ENCODE assay signal across 22 cellular contexts in genomic region chr15:101692799-101693198, GRCh38. TPM values are rescaled to one million over a fixed set of nuclear protein-coding genes. Genes with fewer than 3 reads are reported as not detected.
A peak's percentile ranks its signal among the peaks of the same experiment; 100 is the strongest.
DNase-seq lines count a peak whose midpoint lies in the region; ATAC-seq, FAIRE-seq and TF ChIP-seq lines count a peak whose summit lies in the region.
"Had no signal": no experiment of that assay in that cellular context is flagged by ENCODE, and none has a peak within 500 bp of the region (broad histone marks: within the 10 kb centered on the region; RNA-seq: fewer than 3 reads in every experiment).

No MANE protein-coding gene starts in this region.

- peaks cover 61% of the 10 kb centered on the region for H3K4me1 Mint-ChIP-seq in T-helper 1 cell treated with Interleukin-12 subunit alpha and Interleukin-12 subunit beta and Interleukin-4 antibody, amounts not matched to agents 30 μg/mL and 1 μg/mL, for 36 hours (ENCODE audit: low read depth)
- peaks cover 17 to 43% (median 21%) of the 10 kb centered on the region in 4 donors for H3K4me1 Mint-ChIP-seq in CD4-positive, alpha-beta memory T cell
- H3K4me1 Mint-ChIP-seq in activated naive CD8-positive, alpha-beta T cell treated with anti-CD3 and anti-CD28 coated beads, Interleukin-2, amount 10 ng/mL, durations not matched to agents 7 days and 5 days, result peaks cover 22% of the 10 kb centered on the region
- H3K4me1 Mint-ChIP-seq: memory B cell had no signal

- CTCF ChIA-PET in CD4-positive, alpha-beta memory T cell (lab: Charles Lee; ENCODE audit: partially characterized antibody), result no interaction called here

- TF ChIP-seq CTCF in keratinocyte (optimal IDR thresholded peaks at IDR 0.05 in 1 of 3, IDR thresholded peaks at IDR 0.05 in 1 of 3, conservative IDR thresholded peaks at IDR 0.05 in 1 of 3; ENCODE audit: extremely low read depth in 1 of 3, insufficient read depth in 2 of 3, low read length in 3 of 3), result no peak
- TF ChIP-seq CTCF in left ventricle myocardium inferior (IDR thresholded peaks at IDR 0.05; ENCODE audit: borderline replicate concordance), result no peak
- TF ChIP-seq CTCF in tibial artery (IDR thresholded peaks at IDR 0.05), result no peak

- H2AFZ ChIP-seq in keratinocyte (ENCODE audit: control insufficient read depth, low read length), result peak overlapping the region; percentile 35

- FAIRE-seq in keratinocyte (lab: Jason Lieb, UNC) (peak; percentile 63), HTR-8/SVneo (lab: Jason Lieb, UNC) (no peak)
- FAIRE-seq: G401.6 had no signal

- dilution Hi-C loops in keratinocyte (cut with MboI; ENCODE audit: extremely low pct_ligation_motif_present, low sequenced_read_pairs), result no loop called here

- H3K9me1 ChIP-seq in keratinocyte (ENCODE audit: control insufficient read depth, extremely low read depth, insufficient read depth, low read length), result no peaks in the 10 kb centered on the region

- H3K4me2 ChIP-seq in keratinocyte (ENCODE audit: control insufficient read depth, extremely low read depth, insufficient read depth, low read depth, low read length), result peak overlapping the region; percentile 6
- H3K4me2 ChIP-seq: KMS-11 had no signal

- H3K27ac ChIP-seq in CD4-positive, alpha-beta memory T cell (ENCODE audit: low read depth, low read length), result no peak overlapping the region
- H3K27ac ChIP-seq in keratinocyte (ENCODE audit: control insufficient read depth, insufficient read depth, low read length) (peak overlapping the region; percentile 79), left ventricle myocardium inferior (replicated peaks) (no peak overlapping the region), tibial artery (no peak overlapping the region)
- H3K27ac ChIP-seq: heart left ventricle, KMS-11, tibial nerve had no signal

- no peak overlapping the region for H3K4me3 ChIP-seq in CD4-positive, alpha-beta memory T cell (ENCODE audit: low read length in 2 of 2)
- peak overlapping the region in 1 of 3 experiments; percentile 13 for H3K4me3 ChIP-seq in keratinocyte (ENCODE audit: control insufficient read depth in 2 of 3, extremely low read depth in 1 of 3, insufficient read depth in 2 of 3, low read depth in 1 of 3, low read length in 3 of 3)
- H3K4me3 ChIP-seq in left ventricle myocardium inferior, result no peak overlapping the region
- no peak overlapping the region for H3K4me3 ChIP-seq in tibial artery
- H3K4me3 ChIP-seq: dorsolateral prefrontal cortex, heart left ventricle, tibial nerve had no signal

- peaks cover 5% of the 10 kb centered on the region for H3K36me3 ChIP-seq in CD4-positive, alpha-beta memory T cell (ENCODE audit: insufficient read depth, low read length)
- peaks cover 0 to 6% of the 10 kb centered on the region in 2 experiments for H3K36me3 ChIP-seq in keratinocyte (ENCODE audit: control insufficient read depth in 2 of 2, extremely low read depth in 1 of 2, insufficient read depth in 2 of 2, low read length in 2 of 2)
- peaks cover 49% of the 10 kb centered on the region for H3K36me3 ChIP-seq in left ventricle myocardium inferior
- H3K36me3 ChIP-seq in tibial artery, result peaks cover 34 to 91% (median 54%) of the 10 kb centered on the region in 3 donors

- ATAC-seq in activated naive CD8-positive, alpha-beta T cell treated with anti-CD3 and anti-CD28 coated beads, Interleukin-2, amount 10 ng/mL, durations not matched to agents 7 days and 5 days (ENCODE audit: low read depth), result no peak
- ATAC-seq: heart left ventricle, WTC11 had no signal

- DNase-seq in T-helper 1 cell (no peak), keratinocyte (ENCODE audit: low read depth, low spot score) (peak; percentile 58), HTR-8/SVneo (ENCODE audit: insufficient read length, low spot score) (no peak), left ventricle myocardium inferior (no peak), tibial artery (no peak)
- no peak for DNase-seq in CD4-positive, alpha-beta memory T cell
- DNase-seq in activated naive CD8-positive, alpha-beta T cell treated with anti-CD3 and anti-CD28 coated beads, Interleukin-2, amount 10 ng/mL, durations not matched to agents 7 days and 5 days, result no peak
- DNase-seq: 8988T; activated CD8-positive, alpha-beta memory T cell treated with anti-CD3 and anti-CD28 coated beads, Interleukin-2, amount 50 U/mL, for 48 hours; dorsolateral prefrontal cortex; heart left ventricle; HFFc6; NCI-H1048; NCI-H2081 treated with DMSO at 0.1 percent for 48 hours; NCI-H510A treated with DMSO at 0.1 percent for 48 hours; Right ventricle myocardium superior had no signal

- intact Hi-C loops in CD4-positive, alpha-beta memory T cell (cut with micrococcal nuclease), result no loop called here
- intact Hi-C loops in left ventricle myocardium inferior (cut with micrococcal nuclease) (no loop called here), tibial artery (cut with DNase I; ENCODE audit: low total_unique reads) (no loop called here)

- POLR2A ChIA-PET in CD4-positive, alpha-beta memory T cell (lab: Charles Lee; ENCODE audit: partially characterized antibody), result no interaction called here
- POLR2A ChIA-PET in activated naive CD8-positive, alpha-beta T cell treated with anti-CD3 and anti-CD28 coated beads, Interleukin-2, amount 10 ng/mL, durations not matched to agents 7 days and 5 days (lab: Charles Lee), result no interaction called here

- no peaks in the 10 kb centered on the region for H3K27me3 Mint-ChIP-seq in T-helper 1 cell treated with Interleukin-12 subunit alpha and Interleukin-12 subunit beta and Interleukin-4 antibody, amounts not matched to agents 30 μg/mL and 1 μg/mL, for 36 hours (ENCODE audit: low read depth)
- no peaks in the 10 kb centered on the region for H3K27me3 Mint-ChIP-seq in CD4-positive, alpha-beta memory T cell
- no peaks in the 10 kb centered on the region for H3K27me3 Mint-ChIP-seq in activated naive CD8-positive, alpha-beta T cell treated with anti-CD3 and anti-CD28 coated beads, Interleukin-2, amount 10 ng/mL, durations not matched to agents 7 days and 5 days
- H3K27me3 Mint-ChIP-seq: memory B cell had no signal

- no peaks in the 10 kb centered on the region for H3K9me3 ChIP-seq in CD4-positive, alpha-beta memory T cell (ENCODE audit: control insufficient read depth in 1 of 2, low read length in 2 of 2)
- no peaks in the 10 kb centered on the region for H3K9me3 ChIP-seq in keratinocyte (ENCODE audit: control insufficient read depth, low read depth, low read length)
- no peaks in the 10 kb centered on the region for H3K9me3 ChIP-seq in left ventricle myocardium inferior (replicated peaks)
- H3K9me3 ChIP-seq in tibial artery, result no peaks in the 10 kb centered on the region
- H3K9me3 ChIP-seq: heart left ventricle, tibial nerve had no signal

- H3K27me3 ChIP-seq in CD4-positive, alpha-beta memory T cell (ENCODE audit: insufficient read depth, low read length), result no peaks in the 10 kb centered on the region
- H3K27me3 ChIP-seq in keratinocyte (ENCODE audit: control insufficient read depth, extremely low read depth, insufficient read depth, low read length), result no peaks in the 10 kb centered on the region
- H3K27me3 ChIP-seq in left ventricle myocardium inferior (ENCODE audit: low read depth), result no peaks in the 10 kb centered on the region
- no peaks in the 10 kb centered on the region for H3K27me3 ChIP-seq in tibial artery
- H3K27me3 ChIP-seq: dorsolateral prefrontal cortex, heart left ventricle, tibial nerve had no signal

- peak overlapping the region; percentile 32 for H3K9ac ChIP-seq in keratinocyte (ENCODE audit: control insufficient read depth, extremely low read depth, insufficient read depth, low read length)
- H3K9ac ChIP-seq: KMS-11 had no signal

- H3K9me3 Mint-ChIP-seq in T-helper 1 cell treated with Interleukin-12 subunit alpha and Interleukin-12 subunit beta and Interleukin-4 antibody, amounts not matched to agents 30 μg/mL and 1 μg/mL, for 36 hours, result no peaks in the 10 kb centered on the region
- H3K9me3 Mint-ChIP-seq in CD4-positive, alpha-beta memory T cell, result no peaks in the 10 kb centered on the region
- H3K9me3 Mint-ChIP-seq in activated naive CD8-positive, alpha-beta T cell treated with anti-CD3 and anti-CD28 coated beads, Interleukin-2, amount 10 ng/mL, durations not matched to agents 7 days and 5 days, result no peaks in the 10 kb centered on the region
- H3K9me3 Mint-ChIP-seq: HFFc6, memory B cell had no signal

- no peaks in the 10 kb centered on the region for H3K79me2 ChIP-seq in keratinocyte (ENCODE audit: control insufficient read depth, insufficient read depth, low read length)

- peaks cover 71% of the 10 kb centered on the region for H3K36me3 Mint-ChIP-seq in T-helper 1 cell treated with Interleukin-12 subunit alpha and Interleukin-12 subunit beta and Interleukin-4 antibody, amounts not matched to agents 30 μg/mL and 1 μg/mL, for 36 hours (ENCODE audit: low read depth)
- peaks cover 59 to 72% of the 10 kb centered on the region in 2 donors for H3K36me3 Mint-ChIP-seq in CD4-positive, alpha-beta memory T cell
- H3K36me3 Mint-ChIP-seq in activated naive CD8-positive, alpha-beta T cell treated with anti-CD3 and anti-CD28 coated beads, Interleukin-2, amount 10 ng/mL, durations not matched to agents 7 days and 5 days, result peaks cover 40% of the 10 kb centered on the region

- H3K27ac Mint-ChIP-seq in T-helper 1 cell treated with Interleukin-12 subunit alpha and Interleukin-12 subunit beta and Interleukin-4 antibody, amounts not matched to agents 30 μg/mL and 1 μg/mL, for 36 hours, result peak overlapping the region; percentile 91
- peak overlapping the region in 5 of 7 donors; percentile 30 to 77 (median 51) for H3K27ac Mint-ChIP-seq in CD4-positive, alpha-beta memory T cell
- H3K27ac Mint-ChIP-seq in activated naive CD8-positive, alpha-beta T cell treated with anti-CD3 and anti-CD28 coated beads, Interleukin-2, amount 10 ng/mL, durations not matched to agents 7 days and 5 days, result peak overlapping the region; percentile 45
- H3K27ac Mint-ChIP-seq: HFFc6, memory B cell, WTC11 had no signal

- H4K20me1 ChIP-seq in keratinocyte (ENCODE audit: control insufficient read depth, extremely low read depth, insufficient read depth, low read length), result no peaks in the 10 kb centered on the region

- H3K4me1 ChIP-seq in CD4-positive, alpha-beta memory T cell (ENCODE audit: insufficient read depth, low read length), result peaks cover 16% of the 10 kb centered on the region
- H3K4me1 ChIP-seq in keratinocyte (ENCODE audit: control insufficient read depth, extremely low read depth, insufficient read depth, low read length) (peaks cover 19% of the 10 kb centered on the region), left ventricle myocardium inferior (no peaks in the 10 kb centered on the region), tibial artery (no peaks in the 10 kb centered on the region)
- H3K4me1 ChIP-seq: heart left ventricle, tibial nerve had no signal

- peak overlapping the region; percentile 65 for H3K4me3 Mint-ChIP-seq in T-helper 1 cell treated with Interleukin-12 subunit alpha and Interleukin-12 subunit beta and Interleukin-4 antibody, amounts not matched to agents 30 μg/mL and 1 μg/mL, for 36 hours
- no peak overlapping the region for H3K4me3 Mint-ChIP-seq in CD4-positive, alpha-beta memory T cell
- H3K4me3 Mint-ChIP-seq in activated naive CD8-positive, alpha-beta T cell treated with anti-CD3 and anti-CD28 coated beads, Interleukin-2, amount 10 ng/mL, durations not matched to agents 7 days and 5 days, result no peak overlapping the region
- H3K4me3 Mint-ChIP-seq: HFFc6, memory B cell, WTC11 had no signal

RNA-seq across cellular contexts. Expression of gene TARS3, which starts 31.5 kb away (rescaled TPM):
- 10 to 100 TPM; 35.8 to 39.8 TPM for total RNA-seq in CD4-positive, alpha-beta memory T cell
- 10 to 100 TPM in 1 of 2 donors, 1 to 10 TPM in 1; 8.9 to 17.2 TPM for polyA plus RNA-seq in CD4-positive, alpha-beta memory T cell
- total RNA-seq in activated naive CD8-positive, alpha-beta T cell treated with anti-CD3 and anti-CD28 coated beads, Interleukin-2, amount 10 ng/mL, durations not matched to agents 7 days and 5 days, result 10 to 100 TPM; 13.9 to 16.9 TPM
- 2.8 to 3.9 TPM (median 3.0 TPM) in 3 replicates for polyA plus RNA-seq in keratinocyte
- polyA plus RNA-seq in keratinocyte (2011; ENCODE audit: low read depth), result 11.3 TPM
- 1.9 and 2.8 TPM in 2 replicates for polyA plus RNA-seq in keratinocyte (2011; cell fraction: cytosol; rRNA removed)
- 3.7 and 5.9 TPM in 2 replicates for polyA plus RNA-seq in keratinocyte (2011; cell fraction: nucleus; rRNA removed)
- polyA plus RNA-seq in keratinocyte (2012; ENCODE audit: low replicate concordance), result 4.2 and 4.4 TPM in 2 replicates
- 1.7 to 5.3 TPM (median 2.0 TPM) in 3 replicates for polyA minus RNA-seq in keratinocyte
- polyA minus RNA-seq in keratinocyte (2011; cell fraction: cytosol; rRNA and poly(A)+ RNA removed), result 3.3 TPM
- 3.8 and 5.0 TPM in 2 replicates for polyA minus RNA-seq in keratinocyte (2011; cell fraction: nucleus; rRNA and poly(A)+ RNA removed)
- 36.2 TPM for total RNA-seq in left ventricle myocardium inferior

RNA-seq across cellular contexts. Expression of gene TM2D3, which starts 40.6 kb away (rescaled TPM):
- total RNA-seq in CD4-positive, alpha-beta memory T cell, result 10 to 100 TPM; 86.3 to 92.9 TPM
- polyA plus RNA-seq in CD4-positive, alpha-beta memory T cell, result 10 to 100 TPM; 35.1 to 40.3 TPM
- 10 to 100 TPM; 42.7 to 45.8 TPM for total RNA-seq in activated naive CD8-positive, alpha-beta T cell treated with anti-CD3 and anti-CD28 coated beads, Interleukin-2, amount 10 ng/mL, durations not matched to agents 7 days and 5 days
- 42.1 to 58.5 TPM (median 56.7 TPM) in 3 replicates for polyA plus RNA-seq in keratinocyte
- 31.9 TPM for polyA plus RNA-seq in keratinocyte (2011; ENCODE audit: low read depth)
- polyA plus RNA-seq in keratinocyte (2011; cell fraction: cytosol; rRNA removed), result 26.1 and 36.2 TPM in 2 replicates
- 73.1 and 76.1 TPM in 2 replicates for polyA plus RNA-seq in keratinocyte (2011; cell fraction: nucleus; rRNA removed)
- 37.5 and 50.5 TPM in 2 replicates for polyA plus RNA-seq in keratinocyte (2012; ENCODE audit: low replicate concordance)
- polyA minus RNA-seq in keratinocyte, result 9.5 to 36.7 TPM (median 31.8 TPM) in 3 replicates
- polyA minus RNA-seq in keratinocyte (2011; cell fraction: cytosol; rRNA and poly(A)+ RNA removed), result 34.1 TPM
- polyA minus RNA-seq in keratinocyte (2011; cell fraction: nucleus; rRNA and poly(A)+ RNA removed), result 37.0 and 54.1 TPM in 2 replicates
- 50.6 TPM for total RNA-seq in left ventricle myocardium inferior
